ENCODE assay signal across 29 cellular contexts in genomic region chr20:17893480-17893879, GRCh38.
"Had no signal": no experiment of that assay in that cellular context is flagged by ENCODE, and none has a peak within 500 bp of the region (broad histone marks: within the 10 kb centered on the region; RNA-seq: fewer than 3 reads in every experiment).

No MANE protein-coding gene starts in this region.

- H3K4me3 ChIP-seq: colonic mucosa, gastrocnemius medialis, left lung, mucosa of descending colon, neural progenitor cell, smooth muscle cell, testis, tibial artery had no signal

- H3K27me3 ChIP-seq: colonic mucosa, gastrocnemius medialis, neural progenitor cell, testis, tibial artery had no signal

- H3K4me1 ChIP-seq: colonic mucosa, neural progenitor cell had no signal

- H3K36me3 Mint-ChIP-seq: neural progenitor cell; stimulated activated effector memory CD8-positive, alpha-beta T cell treated with anti-CD3 and anti-CD28 coated beads, Interleukin-12 subunit alpha, Interleukin-12 subunit beta, amount 100 ng/mL, for 72 hours had no signal

- H3K4me3 Mint-ChIP-seq: dendritic cell treated with granulocyte-macrophage colony-stimulating factor and Interleukin-4, amounts not matched to agents 40 ng/mL and 50 ng/mL, for 4 days; endodermal cell; mesothelial cell of epicardium; naive thymus-derived CD4-positive, alpha-beta T cell; neural progenitor cell; stimulated activated effector memory CD8-positive, alpha-beta T cell treated with anti-CD3 and anti-CD28 coated beads, Interleukin-12 subunit alpha, Interleukin-12 subunit beta, amount 100 ng/mL, for 72 hours; type B pancreatic cell had no signal

- DNase-seq: colonic mucosa; effector CD8-positive, alpha-beta T cell; endodermal cell; foreskin fibroblast; gastrocnemius medialis; head of caudate nucleus; left lung; mesenchymal stem cell; mucosa of descending colon; naive thymus-derived CD4-positive, alpha-beta T cell; stimulated activated CD4-positive, alpha-beta T cell treated with anti-CD3 and anti-CD28 coated beads, Interleukin-12 subunit alpha, Interleukin-12 subunit beta, amount 100 ng/mL, for 4 hours; stimulated activated CD4-positive, alpha-beta T cell treated with anti-CD3 and anti-CD28 coated beads, Interleukin-1b, Interleukin-23, amount 100 ng/mL, for 48 hours; stimulated activated CD4-positive, alpha-beta T cell treated with anti-CD3 and anti-CD28 coated beads, Interleukin-4, amount 100 ng/mL, for 24 hours; stimulated activated naive CD4-positive, alpha-beta T cell treated with Interleukin-2 at 50 U/mL for 16 hours; substantia nigra; testis; tibial artery had no signal

- H3K79me2 ChIP-seq: parathyroid adenoma had no signal

- H3K9me3 ChIP-seq: colonic mucosa, gastrocnemius medialis, testis had no signal

- H2AFZ ChIP-seq: neural progenitor cell, parathyroid adenoma had no signal

- H3K9ac ChIP-seq: neural progenitor cell, parathyroid adenoma had no signal

- FAIRE-seq: keratinocyte had no signal

- H3K27ac Mint-ChIP-seq: dendritic cell treated with granulocyte-macrophage colony-stimulating factor and Interleukin-4, amounts not matched to agents 40 ng/mL and 50 ng/mL, for 4 days; endodermal cell; mesothelial cell of epicardium; naive thymus-derived CD4-positive, alpha-beta T cell; neural progenitor cell; progenitor cell of endocrine pancreas; stimulated activated effector memory CD8-positive, alpha-beta T cell treated with anti-CD3 and anti-CD28 coated beads, Interleukin-12 subunit alpha, Interleukin-12 subunit beta, amount 100 ng/mL, for 72 hours; type B pancreatic cell had no signal

- ATAC-seq: esophagus mucosa; gastrocnemius medialis; left lung; mucosa of descending colon; naive thymus-derived CD4-positive, alpha-beta T cell; sciatic nerve; stimulated activated effector memory CD8-positive, alpha-beta T cell treated with anti-CD3 and anti-CD28 coated beads, Interleukin-12 subunit alpha, Interleukin-12 subunit beta, amount 100 ng/mL, for 72 hours had no signal

- H3K36me3 ChIP-seq: colonic mucosa, gastrocnemius medialis, left lung, neural progenitor cell, tibial artery had no signal

- H3K4me2 ChIP-seq: neural progenitor cell, smooth muscle cell had no signal

- H3K27ac ChIP-seq: colonic mucosa, epithelial cell of prostate, gastrocnemius medialis, neural progenitor cell, parathyroid adenoma, testis, tibial artery had no signal
